19 cellular contexts compared by ENCODE assay signal in the genomic region with DNA sequence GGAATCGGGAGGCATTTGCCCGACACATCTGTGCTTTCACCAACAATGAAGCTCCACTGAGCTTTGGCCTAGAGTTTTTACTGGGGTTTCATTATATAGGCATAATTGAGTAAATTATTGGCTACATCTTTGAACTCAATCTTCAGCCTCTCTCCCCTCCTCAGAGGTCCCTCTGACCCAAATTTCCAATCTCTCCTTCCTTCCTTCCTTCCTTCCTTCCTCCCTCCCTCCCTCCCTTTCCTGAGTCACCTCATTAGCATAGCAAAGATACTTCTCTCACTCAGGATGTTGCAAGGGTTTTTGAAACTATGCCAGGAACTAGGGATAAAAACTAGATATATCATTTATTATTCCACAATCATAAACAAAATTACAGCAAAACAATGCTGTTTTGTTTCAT.
A peak's percentile ranks its signal among the peaks of the same experiment; 100 is the strongest.
DNase-seq lines count a peak whose midpoint lies in the region; ATAC-seq and TF ChIP-seq lines count a peak whose summit lies in the region.
"Had no signal": no experiment of that assay in that cellular context is flagged by ENCODE, and none has a peak within 500 bp of the region (broad histone marks: within the 10 kb centered on the region; RNA-seq: fewer than 3 reads in every experiment).

No MANE protein-coding gene starts in this region.

- no peak for TF ChIP-seq EP300 in gastroesophageal sphincter (IDR thresholded peaks at IDR 0.05)

- H3K36me3 ChIP-seq in gastroesophageal sphincter, result no peaks in the 10 kb centered on the region
- H3K36me3 ChIP-seq: thoracic aorta had no signal

- 62 to 93% methylated on average over 2 of the region's 2 CpGs for WGBS in gastroesophageal sphincter (ENCODE audit: low coverage in 1 of 2), 2 donors

- in situ Hi-C loops in astrocyte of the spinal cord (cut with HindIII; ENCODE audit: low sequenced_read_pairs), result no loop called here

- ATAC-seq in gastroesophageal sphincter, result no peak
- no peak for ATAC-seq in HG03354 (IDR thresholded peaks at IDR 0.05; ENCODE audit: poor library complexity, severe bottlenecking, unreplicated experiment)
- ATAC-seq: activated naive CD8-positive, alpha-beta T cell treated with anti-CD3 and anti-CD28 coated beads, Interleukin-2, amount 50 U/mL, for 24 hours; K562; natural killer cell; T-helper 17 cell had no signal

- peak; percentile 19 for DNase-seq in COLO829 (ENCODE audit: low spot score)
- DNase-seq in LHCN-M2 (ENCODE audit: low read depth), result peak; percentile 56
- peak; percentile 43 for DNase-seq in astrocyte of the spinal cord (ENCODE audit: low read depth, low spot score)
- peak; percentile 76 for DNase-seq in iris pigment epithelial cell (ENCODE audit: low read depth)
- no peak for DNase-seq in anterior cingulate cortex (lab: John Stamatoyannopoulos, UW)
- DNase-seq in MV-4-11 (lab: John Stamatoyannopoulos, UW), result no peak
- DNase-seq: activated CD4-positive, CD25-positive, alpha-beta regulatory T cell; activated CD8-positive, alpha-beta memory T cell treated with anti-CD3 and anti-CD28 coated beads for 24 hours; activated naive CD8-positive, alpha-beta T cell treated with anti-CD3 and anti-CD28 coated beads, Interleukin-2, amount 50 U/mL, for 24 hours; GF-D8; natural killer cell; NCI-H2171; NCI-H82; small intestine; T-helper 17 cell had no signal

- no peak overlapping the region for H3K27ac ChIP-seq in gastroesophageal sphincter
- H3K27ac ChIP-seq: thoracic aorta had no signal

- no peaks in the 10 kb centered on the region for H3K9me3 ChIP-seq in gastroesophageal sphincter
- H3K9me3 ChIP-seq: thoracic aorta had no signal

- no peak for TF ChIP-seq POLR2A in gastroesophageal sphincter (IDR thresholded peaks at IDR 0.05)

- H3K4me1 ChIP-seq in gastroesophageal sphincter, result no peaks in the 10 kb centered on the region

- TF ChIP-seq CTCF in astrocyte of the spinal cord (IDR thresholded peaks at IDR 0.05; ENCODE audit: low read depth, low read length), result no peak
- TF ChIP-seq CTCF in gastroesophageal sphincter (IDR thresholded peaks at IDR 0.05), result no peak

- H3K27me3 ChIP-seq in gastroesophageal sphincter, result no peaks in the 10 kb centered on the region

- H3K4me3 ChIP-seq in astrocyte of the spinal cord (ENCODE audit: low read depth, low read length) (no peak overlapping the region), gastroesophageal sphincter (no peak overlapping the region)
- H3K4me3 ChIP-seq: K562, thoracic aorta had no signal

Comparison
In these comparisons a context has a peak if more than half of its experiments do, and no peak if none do; other contexts are left out.
1. DNase-seq: peak in COLO829 (single experiment), LHCN-M2 (single experiment), astrocyte of the spinal cord (single experiment) and iris pigment epithelial cell (single experiment); none in anterior cingulate cortex (0 of 58) and MV-4-11 (single experiment).